In the genomic region with DNA sequence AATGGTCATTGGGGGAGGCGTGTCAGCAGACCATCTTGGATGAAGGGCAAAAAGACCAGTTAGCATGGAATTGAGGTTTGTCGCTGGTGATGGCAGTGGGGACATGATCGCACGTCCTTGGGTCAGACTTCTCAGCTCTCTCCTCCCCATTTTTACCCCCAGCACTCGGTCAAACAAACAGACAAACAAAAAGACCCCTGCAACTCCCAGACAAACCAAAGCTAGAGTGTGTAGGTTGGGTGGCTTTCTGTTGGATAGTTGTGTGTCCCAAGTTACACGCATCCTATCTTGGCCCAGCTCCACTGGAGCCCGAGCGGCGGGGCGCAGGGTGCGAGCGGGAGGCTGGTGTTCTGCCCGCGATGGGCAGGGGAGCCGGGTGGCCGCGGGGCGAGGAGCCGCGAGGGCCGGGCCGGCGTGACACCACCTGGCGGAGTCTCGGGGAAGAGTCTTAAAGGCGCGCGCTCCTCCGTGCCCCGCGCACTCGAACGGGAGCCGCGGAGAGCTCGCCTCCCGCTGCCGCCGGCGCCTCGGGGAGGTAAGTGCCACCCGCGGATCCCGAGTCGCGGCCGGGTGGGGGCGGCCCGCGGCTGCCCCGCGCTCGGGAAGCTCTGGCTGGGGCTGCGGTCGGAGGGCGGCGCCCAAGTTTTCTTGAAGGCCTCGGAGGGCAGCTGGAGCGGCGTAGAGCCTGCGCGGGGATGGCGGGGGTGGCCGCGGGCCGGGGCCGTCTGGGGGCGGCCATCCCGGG, we compare ENCODE assay signal across 9 cellular contexts. TPM values are rescaled to one million over a fixed set of nuclear protein-coding genes. Genes with fewer than 3 reads are reported as not detected.
DNase-seq lines count a peak whose midpoint lies in the region; ATAC-seq, FAIRE-seq and TF ChIP-seq lines count a peak whose summit lies in the region.
"Had no signal": no experiment of that assay in that cellular context is flagged by ENCODE, and none has a peak within 500 bp of the region (broad histone marks: within the 10 kb centered on the region; RNA-seq: fewer than 3 reads in every experiment).

No MANE protein-coding gene starts in this region.

- no peak for TF ChIP-seq CTCF in activated B cell treated with CpG ODN at 0.5 μM for 24 hours (IDR thresholded peaks at IDR 0.05)
- peak; percentile 36 for TF ChIP-seq CTCF in glutamatergic neuron (IDR thresholded peaks at IDR 0.05; ENCODE audit: partially characterized antibody, unreplicated experiment)
- TF ChIP-seq CTCF in prostate gland (IDR thresholded peaks at IDR 0.05), result peak in 2 of 4 experiments; percentile 32 to 45
- TF ChIP-seq CTCF in thyroid gland (IDR thresholded peaks at IDR 0.05), result no peak

- no peaks in the 10 kb centered on the region for H3K36me3 ChIP-seq in prostate gland
- H3K36me3 ChIP-seq in thyroid gland, result no peaks in the 10 kb centered on the region

- ATAC-seq in activated B cell treated with CpG ODN at 0.5 μM for 24 hours (ENCODE audit: low read depth) (peak; percentile 64), HG03025 (IDR thresholded peaks at IDR 0.05; ENCODE audit: low FRiP score, unreplicated experiment) (no peak)

- H3K4me1 Mint-ChIP-seq in activated B cell treated with CpG ODN at 0.5 μM for 24 hours, result peaks cover 31% of the 10 kb centered on the region
- no peaks in the 10 kb centered on the region for H3K4me1 Mint-ChIP-seq in glutamatergic neuron (ENCODE audit: low read depth, unreplicated experiment)

- H3K27ac Mint-ChIP-seq in activated B cell treated with CpG ODN at 0.5 μM for 24 hours, result no peak overlapping the region
- peak overlapping the region; percentile 31 for H3K27ac Mint-ChIP-seq in glutamatergic neuron (ENCODE audit: unreplicated experiment)

- H3K36me3 Mint-ChIP-seq in activated B cell treated with CpG ODN at 0.5 μM for 24 hours (ENCODE audit: low read depth) (no peaks in the 10 kb centered on the region), glutamatergic neuron (ENCODE audit: unreplicated experiment) (no peaks in the 10 kb centered on the region)

- H3K9me3 ChIP-seq in prostate gland (no peaks in the 10 kb centered on the region), thyroid gland (no peaks in the 10 kb centered on the region)

- intact Hi-C loops in activated B cell treated with CpG ODN at 0.5 μM for 24 hours (cut with micrococcal nuclease) (loop anchor here (1.0 to 5.0 kb wide), 2 partner anchors 19 to 940 kb away; partner anchors contain the start of gene NTN1), prostate gland (cut with DNase I) (no loop called here), thyroid gland (cut with DNase I) (no loop called here)

- H3K27me3 ChIP-seq in prostate gland (replicated peaks; ENCODE audit: insufficient read depth) (no peaks in the 10 kb centered on the region), thyroid gland (peaks cover 7% of the 10 kb centered on the region)

- TF ChIP-seq POLR2A in prostate gland (IDR thresholded peaks at IDR 0.05) (peak; percentile 15), thyroid gland (IDR thresholded peaks at IDR 0.05) (no peak)

- H3K4me3 Mint-ChIP-seq in activated B cell treated with CpG ODN at 0.5 μM for 24 hours, result peak overlapping the region; percentile 66
- H3K4me3 Mint-ChIP-seq in glutamatergic neuron (ENCODE audit: unreplicated experiment), result peak overlapping the region; percentile 70

- DNase-seq in GM19239 (ENCODE audit: insufficient read length, low spot score), result peak; percentile 70
- peak; percentile 53 for DNase-seq in activated B cell treated with CpG ODN at 0.5 μM for 24 hours
- peak; percentile 74 for DNase-seq in glutamatergic neuron
- peak; percentile 21 for DNase-seq in prostate gland (ENCODE audit: low spot score)
- no peak for DNase-seq in NCI-H1694 (lab: John Stamatoyannopoulos, UW)
- no peak for DNase-seq in thyroid gland
- no peak for DNase-seq in HK-2 (ENCODE audit: unreplicated experiment)

- H3K27ac ChIP-seq in prostate gland (no peak overlapping the region), thyroid gland (no peak overlapping the region)

- CTCF ChIA-PET in activated B cell treated with CpG ODN at 0.5 μM for 24 hours (lab: Charles Lee), result interaction anchor here (0.6 to 2.0 kb wide), 8 partner anchors 10 to 592 kb away, joined by 3 to 5 read pairs (median 3); partner anchors contain the start of gene NTN1

- WGBS in prostate gland, result 4% methylated on average over 31 of the region's 69 CpGs
- WGBS in thyroid gland, 2 donors, result 5 to 17% methylated on average over 6 to 18 of the region's 69 CpGs

- H3K9me3 Mint-ChIP-seq in activated B cell treated with CpG ODN at 0.5 μM for 24 hours (no peaks in the 10 kb centered on the region), glutamatergic neuron (ENCODE audit: unreplicated experiment) (peaks cover 4% of the 10 kb centered on the region)

- H3K27me3 Mint-ChIP-seq in activated B cell treated with CpG ODN at 0.5 μM for 24 hours (peaks cover 34% of the 10 kb centered on the region), glutamatergic neuron (ENCODE audit: unreplicated experiment) (peaks cover 22% of the 10 kb centered on the region)

- H3K4me1 ChIP-seq in prostate gland (replicated peaks), result no peaks in the 10 kb centered on the region
- peaks cover 5 to 9% of the 10 kb centered on the region in 2 donors for H3K4me1 ChIP-seq in thyroid gland

- no peak for FAIRE-seq in GM19239 (lab: Jason Lieb, UNC)
- FAIRE-seq: endometrium had no signal

- H3K4me3 ChIP-seq in prostate gland, result peak overlapping the region; percentile 28 to 49
- H3K4me3 ChIP-seq in thyroid gland (replicated peaks in 1 of 3), result peak overlapping the region in 1 of 3 donors; percentile 19

- POLR2A ChIA-PET in activated B cell treated with CpG ODN at 0.5 μM for 24 hours (lab: Charles Lee), result interaction anchor here (0.7 to 1.2 kb wide), 4 partner anchors 18 to 288 kb away, joined by 3 to 6 read pairs (median 4); partner anchors contain the start of genes NTN1 and PIK3R5

RNA-seq across cellular contexts. Expression of gene NTN1, which starts 18.5 kb away (rescaled TPM):
- total RNA-seq in activated B cell treated with CpG ODN at 0.5 μM for 24 hours (1.0 and 1.1 TPM in 2 replicates), glutamatergic neuron (ENCODE audit: unreplicated experiment) (0.76 TPM), prostate gland (10 to 100 TPM in 1 of 2 donors, 1 to 10 TPM in 1; 9.2 to 11.4 TPM), thyroid gland (1 to 10 TPM; 4.1 to 9.2 (median 7.1) TPM)

RNA-seq across cellular contexts. Expression of gene PIK3R5, which starts 37.3 kb away (rescaled TPM):
- total RNA-seq in activated B cell treated with CpG ODN at 0.5 μM for 24 hours (31.0 and 34.2 TPM in 2 replicates), glutamatergic neuron (ENCODE audit: unreplicated experiment) (not detected), prostate gland (10 to 100 TPM in 1 of 2 donors, 1 to 10 TPM in 1; 3.2 to 10.4 TPM), thyroid gland (10 to 100 TPM in 1 of 4 donors, 1 to 10 TPM in 3; 2.3 to 10.6 (median 5.1) TPM)

Comparison
In these comparisons a context has a peak if more than half of its experiments do, and no peak if none do; other contexts are left out.
1. DNase-seq: peak in GM19239 (single experiment), activated B cell treated with CpG ODN at 0.5 μM for 24 hours (single experiment), glutamatergic neuron (single experiment) and prostate gland (single experiment); none in NCI-H1694 (single experiment), thyroid gland (0 of 2) and HK-2 (single experiment).